Comparison of ENCODE assay signal across 8 cellular contexts in genomic region chr9:83620841-83621636, GRCh38. TPM values are rescaled to one million over a fixed set of nuclear protein-coding genes. Genes with fewer than 3 reads are reported as not detected.
DNase-seq lines count a peak whose midpoint lies in the region; ATAC-seq lines count a peak whose summit lies in the region.

No MANE protein-coding gene starts in this region.

- POLR2A ChIA-PET in activated CD4-positive, alpha-beta memory T cell treated with anti-CD3 and anti-CD28 coated beads for 36 hours (lab: Charles Lee), result interaction anchor here (0.9 kb wide), 2 partner anchors 29 to 87 kb away, joined by 4 to 6 read pairs; partner anchors contain the start of gene UBQLN1
- POLR2A ChIA-PET in naive thymus-derived CD4-positive, alpha-beta T cell (lab: Charles Lee), result interaction anchor here (0.6 to 5.5 kb wide), 2 partner anchors 54 to 87 kb away, joined by 6 to 44 read pairs; partner anchors contain the start of gene UBQLN1

- H3K36me3 Mint-ChIP-seq in activated CD4-positive, alpha-beta memory T cell treated with anti-CD3 and anti-CD28 coated beads for 36 hours, result peaks cover 2% of the 10 kb centered on the region
- peaks cover 0 to 8% (median 0%) of the 10 kb centered on the region in 5 donors for H3K36me3 Mint-ChIP-seq in naive thymus-derived CD4-positive, alpha-beta T cell

- no peaks in the 10 kb centered on the region for H3K9me3 ChIP-seq in naive thymus-derived CD4-positive, alpha-beta T cell (ENCODE audit: control insufficient read depth in 2 of 3, low read length in 3 of 3)

- intact Hi-C loops in activated CD4-positive, alpha-beta memory T cell treated with anti-CD3 and anti-CD28 coated beads for 36 hours (cut with micrococcal nuclease), result loop anchor here (1.0 to 10.0 kb wide), 5 partner anchors 28 to 674 kb away; partner anchors contain the start of gene GKAP1
- intact Hi-C loops in naive thymus-derived CD4-positive, alpha-beta T cell (cut with micrococcal nuclease), result loop anchor here (1.0 to 10.0 kb wide), 6 partner anchors 28 to 696 kb away; partner anchors contain the start of gene GKAP1 (in 1 of the 2)

- peak; percentile 22 for ATAC-seq in GM21390 (IDR thresholded peaks at IDR 0.05; ENCODE audit: unreplicated experiment)
- peak; percentile 39 for ATAC-seq in esophagus mucosa
- ATAC-seq in naive thymus-derived CD4-positive, alpha-beta T cell, result peak; percentile 23
- ATAC-seq in GM18520 (IDR thresholded peaks at IDR 0.05; ENCODE audit: unreplicated experiment), result no peak

- DNase-seq in CD1c-positive myeloid dendritic cell (ENCODE audit: extremely low spot score), result peak; percentile 61
- DNase-seq in NCI-H2227 treated with DMSO at 0.1 percent for 48 hours (lab: John Stamatoyannopoulos, UW), result peak; percentile 56
- DNase-seq in activated CD4-positive, alpha-beta memory T cell treated with anti-CD3 and anti-CD28 coated beads for 36 hours, result peak; percentile 47
- peak; percentile 11 to 50 (median 41) for DNase-seq in naive thymus-derived CD4-positive, alpha-beta T cell
- DNase-seq in amniotic stem cell (lab: John Stamatoyannopoulos, UW), result no peak

- H3K4me3 Mint-ChIP-seq in activated CD4-positive, alpha-beta memory T cell treated with anti-CD3 and anti-CD28 coated beads for 36 hours, result peak overlapping the region; percentile 27
- H3K4me3 Mint-ChIP-seq in naive thymus-derived CD4-positive, alpha-beta T cell, result peak overlapping the region in 8 of 10 donors; percentile 14 to 96 (median 74)

- H3K27me3 ChIP-seq in naive thymus-derived CD4-positive, alpha-beta T cell (ENCODE audit: control insufficient read depth in 2 of 2, insufficient read depth in 2 of 2, low read length in 2 of 2), result no peaks in the 10 kb centered on the region

- CTCF ChIA-PET in activated CD4-positive, alpha-beta memory T cell treated with anti-CD3 and anti-CD28 coated beads for 36 hours (lab: Charles Lee), result interaction anchor here (0.6 to 3.0 kb wide), 18 partner anchors 9 to 640 kb away, joined by 3 to 41 read pairs (median 4); partner anchors contain the start of gene KIF27
- CTCF ChIA-PET in naive thymus-derived CD4-positive, alpha-beta T cell (lab: Charles Lee), result interaction anchor here (0.6 to 2.9 kb wide), 17 partner anchors 9 to 306 kb away, joined by 3 to 34 read pairs (median 4); partner anchors contain the start of gene UBQLN1

- H3K4me1 ChIP-seq in naive thymus-derived CD4-positive, alpha-beta T cell (ENCODE audit: control insufficient read depth in 2 of 2, insufficient read depth in 2 of 2, low read length in 2 of 2), result peaks cover 8 to 11% of the 10 kb centered on the region in 2 donors

- no peak overlapping the region for H3K4me3 ChIP-seq in naive thymus-derived CD4-positive, alpha-beta T cell (ENCODE audit: low read length)

- no peak overlapping the region for H3K27ac ChIP-seq in naive thymus-derived CD4-positive, alpha-beta T cell (ENCODE audit: low read depth, low read length)

- no peaks in the 10 kb centered on the region for H3K9me3 Mint-ChIP-seq in activated CD4-positive, alpha-beta memory T cell treated with anti-CD3 and anti-CD28 coated beads for 36 hours
- H3K9me3 Mint-ChIP-seq in naive thymus-derived CD4-positive, alpha-beta T cell, result no peaks in the 10 kb centered on the region

- H3K27me3 Mint-ChIP-seq in activated CD4-positive, alpha-beta memory T cell treated with anti-CD3 and anti-CD28 coated beads for 36 hours, result no peaks in the 10 kb centered on the region
- peaks cover 0 to 17% (median 0%) of the 10 kb centered on the region in 5 donors for H3K27me3 Mint-ChIP-seq in naive thymus-derived CD4-positive, alpha-beta T cell

- peaks cover 0 to 4% (median 0%) of the 10 kb centered on the region in 3 experiments for H3K36me3 ChIP-seq in naive thymus-derived CD4-positive, alpha-beta T cell (ENCODE audit: control insufficient read depth in 2 of 3, insufficient read depth in 3 of 3, low read length in 3 of 3)

- H3K27ac Mint-ChIP-seq in activated CD4-positive, alpha-beta memory T cell treated with anti-CD3 and anti-CD28 coated beads for 36 hours, result no peak overlapping the region
- peak overlapping the region in 7 of 9 donors; percentile 8 to 54 (median 27) for H3K27ac Mint-ChIP-seq in naive thymus-derived CD4-positive, alpha-beta T cell

- H3K4me1 Mint-ChIP-seq in activated CD4-positive, alpha-beta memory T cell treated with anti-CD3 and anti-CD28 coated beads for 36 hours (ENCODE audit: low read depth), result peaks cover 23% of the 10 kb centered on the region
- H3K4me1 Mint-ChIP-seq in naive thymus-derived CD4-positive, alpha-beta T cell, result peaks cover 19 to 41% (median 30%) of the 10 kb centered on the region in 7 donors

RNA-seq across cellular contexts. Expression of gene IDNK, which starts 1.9 kb away (rescaled TPM):
- total RNA-seq in activated CD4-positive, alpha-beta memory T cell treated with anti-CD3 and anti-CD28 coated beads for 36 hours, result 1 to 10 TPM; 4.4 to 5.0 TPM
- 4.8 TPM for total RNA-seq in esophagus mucosa
- 10 to 100 TPM in 3 of 5 experiments, 1 to 10 TPM in 2; 8.5 to 11.3 (median 10.9) TPM for total RNA-seq in naive thymus-derived CD4-positive, alpha-beta T cell
- 10 to 100 TPM; 10.7 to 15.3 TPM for polyA plus RNA-seq in naive thymus-derived CD4-positive, alpha-beta T cell
